In genomic region chr11:120334894-120335462, GRCh38 we compare ENCODE assay signal across 8 cellular contexts. TPM values are rescaled to one million over a fixed set of nuclear protein-coding genes. Genes with fewer than 3 reads are reported as not detected.
DNase-seq lines count a peak whose midpoint lies in the region; ATAC-seq, FAIRE-seq and TF ChIP-seq lines count a peak whose summit lies in the region.

No MANE protein-coding gene starts in this region.

- H3K27me3 ChIP-seq in Peyer's patch: no peaks in the 10 kb centered on the region
- no peaks in the 10 kb centered on the region for H3K27me3 ChIP-seq in gastroesophageal sphincter
- H3K27me3 ChIP-seq in uterus: no peaks in the 10 kb centered on the region

- DNase-seq in LNCaP clone FGC (ENCODE audit: low read depth): peak; percentile 82
- DNase-seq in Peyer's patch: peak in 2 of 3 donors; percentile 69 to 89
- peak; percentile 46 for DNase-seq in activated naive CD4-positive, alpha-beta T cell treated with anti-CD3 and anti-CD28 coated beads, Interleukin-2, amount 50 U/mL, for 16 hours
- peak in 37 of 56 donors; percentile 5 to 76 (median 36) for DNase-seq in nucleus accumbens (lab: John Stamatoyannopoulos, UW)
- peak; percentile 56 to 84 for DNase-seq in uterus

- ATAC-seq in gastroesophageal sphincter: peak; percentile 69
- ATAC-seq in HG02678 (IDR thresholded peaks at IDR 0.05; ENCODE audit: unreplicated experiment): no peak

- FAIRE-seq in G401.6 (lab: Jason Lieb, UNC): peak; percentile 85

- TF ChIP-seq EP300 in gastroesophageal sphincter (IDR thresholded peaks at IDR 0.05): no peak

- intact Hi-C loops in uterus (cut with DNase I; ENCODE audit: low total_unique reads): no loop called here

- TF ChIP-seq CTCF in LNCaP clone FGC (IDR thresholded peaks at IDR 0.05; ENCODE audit: control insufficient read depth, extremely low read depth, insufficient read depth) (peak; percentile 73), Peyer's patch (IDR thresholded peaks at IDR 0.05) (peak; percentile 51 to 79 (median 74)), gastroesophageal sphincter (IDR thresholded peaks at IDR 0.05) (peak; percentile 40 to 86 (median 73)), uterus (IDR thresholded peaks at IDR 0.05) (peak; percentile 55 to 77 (median 73))

- H3K4me3 ChIP-seq in LNCaP clone FGC (ENCODE audit: low read depth, low read length) (peak overlapping the region; percentile 78), Peyer's patch (peak overlapping the region; percentile 74 to 96 (median 92)), gastroesophageal sphincter (peak overlapping the region; percentile 81 to 89), uterus (peak overlapping the region; percentile 45 to 74)

- WGBS in gastroesophageal sphincter (ENCODE audit: low coverage in 1 of 2), 2 donors: 0 to 1% methylated on average over 5 to 8 of the region's 8 CpGs

- H3K4me1 ChIP-seq in Peyer's patch: peaks cover 0 to 23% (median 3%) of the 10 kb centered on the region in 4 donors
- H3K4me1 ChIP-seq in gastroesophageal sphincter: peaks cover 0 to 66% (median 6%) of the 10 kb centered on the region in 3 donors
- H3K4me1 ChIP-seq in uterus: no peaks in the 10 kb centered on the region

- no peaks in the 10 kb centered on the region for H3K9me3 ChIP-seq in Peyer's patch
- no peaks in the 10 kb centered on the region for H3K9me3 ChIP-seq in gastroesophageal sphincter
- no peaks in the 10 kb centered on the region for H3K9me3 ChIP-seq in uterus

- H3K27ac ChIP-seq in Peyer's patch (peak overlapping the region; percentile 85 to 97 (median 92)), gastroesophageal sphincter (peak overlapping the region; percentile 87 to 99 (median 94)), uterus (peak overlapping the region; percentile 96 to 97)

- H3K36me3 ChIP-seq in Peyer's patch (no peaks in the 10 kb centered on the region), gastroesophageal sphincter (peaks cover 0 to 16% of the 10 kb centered on the region in 2 donors), uterus (no peaks in the 10 kb centered on the region)

- no peak for TF ChIP-seq POLR2A in Peyer's patch (IDR thresholded peaks at IDR 0.05)
- TF ChIP-seq POLR2A in gastroesophageal sphincter (IDR thresholded peaks at IDR 0.05): no peak
- TF ChIP-seq POLR2A in uterus (IDR thresholded peaks at IDR 0.05): peak; percentile 25 to 48

RNA-seq across cellular contexts. Expression of gene ARHGEF12, which starts 1.2 kb away (rescaled TPM):
- total RNA-seq in Peyer's patch (100 to 1,000 TPM; 102 to 122 (median 107) TPM), gastroesophageal sphincter (100 to 1,000 TPM in 3 of 4 donors, 10 to 100 TPM in 1; 99.7 to 135 (median 112) TPM), uterus (100 to 1,000 TPM in 2 of 4 donors, 10 to 100 TPM in 2; 82.6 to 161 (median 125) TPM)

RNA-seq across cellular contexts. Expression of gene TLCD5, which starts 9.9 kb away (rescaled TPM):
- 1 to 10 TPM; 1.4 to 3.1 (median 2.2) TPM for total RNA-seq in Peyer's patch
- total RNA-seq in gastroesophageal sphincter: 1 to 10 TPM; 6.1 to 8.1 (median 7.5) TPM
- total RNA-seq in uterus: 10 to 100 TPM in 2 of 4 donors, 1 to 10 TPM in 1, under 1 TPM in 1; 0.51 to 17.1 (median 6.4) TPM

Comparison
In these comparisons a context has a peak if more than half of its experiments do, and no peak if none do; other contexts are left out.
1. POLR2A ChIP-seq: peak in uterus (2 of 2); none in Peyer's patch (0 of 2) and gastroesophageal sphincter (0 of 2).
2. Peak in every context shown above with its lines, with median percentiles within 50 percentile points of each other: DNase-seq, H3K4me3 ChIP-seq, CTCF ChIP-seq and H3K27ac ChIP-seq.